Comparison of ENCODE assay signal across 9 cellular contexts in genomic region chr3:195129644-195130492, GRCh38.
DNase-seq lines count a peak whose midpoint lies in the region; ATAC-seq, FAIRE-seq and TF ChIP-seq lines count a peak whose summit lies in the region.
"Had no signal": no experiment of that assay in that cellular context is flagged by ENCODE, and none has a peak within 500 bp of the region (broad histone marks: within the 10 kb centered on the region; RNA-seq: fewer than 3 reads in every experiment).

No MANE protein-coding gene starts in this region.

- TF ChIP-seq RAD21 in K562 (CRISPR knock-in tag; conservative IDR thresholded peaks at IDR 0.05 in 1 of 2, IDR thresholded peaks at IDR 0.05 in 1 of 2): no peak

- peak; percentile 87 for ATAC-seq in GM19324 (IDR thresholded peaks at IDR 0.05; ENCODE audit: low FRiP score, unreplicated experiment)
- ATAC-seq in HG03108 (IDR thresholded peaks at IDR 0.05; ENCODE audit: unreplicated experiment): peak; percentile 85
- peak; percentile 24; the same call in 1 of the 3 replicates for ATAC-seq in K562
- no peak for ATAC-seq in psoas muscle

- TF ChIP-seq CTCF in K562 (IDR thresholded peaks at IDR 0.05 in 2 of 3, conservative IDR thresholded peaks at IDR 0.05 in 1 of 3; ENCODE audit: insufficient read depth in 2 of 3, low read depth in 1 of 3, low read length in 3 of 3): no peak
- TF ChIP-seq CTCF in MM.1S (IDR thresholded peaks at IDR 0.05; ENCODE audit: low read length): no peak
- no peak for TF ChIP-seq CTCF in psoas muscle (IDR thresholded peaks at IDR 0.05)

- H3K27ac ChIP-seq in K562 (ENCODE audit: extremely low read depth, low read depth, low read length): peak overlapping the region; percentile 32; the same call in 1 of the 3 replicates
- no peak overlapping the region for H3K27ac ChIP-seq in MM.1S (ENCODE audit: low read length)
- H3K27ac ChIP-seq in psoas muscle: no peak overlapping the region

- no peaks in the 10 kb centered on the region for H3K9me1 ChIP-seq in K562 (ENCODE audit: control insufficient read depth, insufficient read depth, low read length)

- H3F3A ChIP-seq in MM.1S (ENCODE audit: insufficient read depth, low read length): no peaks in the 10 kb centered on the region

- WGBS in K562 (ENCODE audit: insufficient coverage, low coverage, missing lambda C conversion rate): 36% methylated on average over 11 of the region's 11 CpGs
- 88 to 90% (median 89%) methylated on average over 11 of the region's 11 CpGs for WGBS in psoas muscle, 3 donors

- CTCF ChIA-PET in K562 (lab: Yijun Ruan, JAX; ENCODE audit: low intra/inter-chr PET ratio): interaction anchor here (0.7 kb wide), 1 partner anchor 390 kb away, joined by 3 read pairs; no protein-coding TSS in a partner anchor

- H3K9me2 ChIP-seq in MM.1S (replicated peaks; ENCODE audit: insufficient read depth, low read length): no peaks in the 10 kb centered on the region

- BruUV-seq in K562 (replicated peaks; lab: Mats Ljungman, UMichigan): no TSS peak

- DNase-seq in EL (peak; percentile 33), K562 (ENCODE audit: extremely low read depth in 1 of 4, low spot score in 3 of 4) (peak in 1 of 4 experiments; percentile 47), MM.1S (no peak), 8988T (no peak), GDM1 (lab: John Stamatoyannopoulos, UW) (no peak), psoas muscle (no peak)
- DNase-seq: SIG-M5 had no signal

- H3K79me2 ChIP-seq in K562 (ENCODE audit: control insufficient read depth, insufficient read depth, low read length) (no peaks in the 10 kb centered on the region), MM.1S (ENCODE audit: low read length) (no peaks in the 10 kb centered on the region)

- peak; percentile 84 for FAIRE-seq in K562 (lab: Jason Lieb, UNC)

- no peaks in the 10 kb centered on the region for H4K20me1 ChIP-seq in K562 (replicated peaks; ENCODE audit: control insufficient read depth, insufficient read depth, low read length)
- H4K20me1 ChIP-seq in MM.1S (ENCODE audit: insufficient read depth, low read length): no peaks in the 10 kb centered on the region

- intact Hi-C loops in K562 (cut with micrococcal nuclease): no loop called here
- intact Hi-C loops in psoas muscle (cut with DNase I): no loop called here

- H3K9me3 ChIP-seq in K562 (replicated peaks; ENCODE audit: control insufficient read depth, insufficient read depth, low read depth, low read length) (no peaks in the 10 kb centered on the region), MM.1S (replicated peaks; ENCODE audit: insufficient read depth, low read length) (no peaks in the 10 kb centered on the region), psoas muscle (no peaks in the 10 kb centered on the region)

- no peaks in the 10 kb centered on the region for H3K27me3 ChIP-seq in K562 (ENCODE audit: control insufficient read depth in 2 of 2, insufficient read depth in 2 of 2, low read length in 2 of 2)
- H3K27me3 ChIP-seq in MM.1S (replicated peaks; ENCODE audit: insufficient read depth, low read length): no peaks in the 10 kb centered on the region
- H3K27me3 ChIP-seq in psoas muscle (ENCODE audit: insufficient read depth in 3 of 3, low read length in 2 of 3): no peaks in the 10 kb centered on the region

- H2AFZ ChIP-seq in K562 (ENCODE audit: low read depth, low read length) (0 out of 2 replicates have a peak overlapping the region, but pooled peaks have one; percentile 53), MM.1S (ENCODE audit: low read length) (no peak overlapping the region)

- H3K9ac ChIP-seq in K562 (ENCODE audit: insufficient read depth in 1 of 2, low read depth in 2 of 2, low read length in 2 of 2): no peak overlapping the region
- H3K9ac ChIP-seq in MM.1S (ENCODE audit: low read length): no peak overlapping the region

- H3K4me2 ChIP-seq in K562 (ENCODE audit: insufficient read depth, low read length) (no peak overlapping the region), MM.1S (ENCODE audit: low read depth, low read length) (no peak overlapping the region)

- H3K36me3 ChIP-seq in K562 (ENCODE audit: control insufficient read depth, insufficient read depth, low read length): no peaks in the 10 kb centered on the region
- no peaks in the 10 kb centered on the region for H3K36me3 ChIP-seq in MM.1S (replicated peaks; ENCODE audit: insufficient read depth, low read length)
- no peaks in the 10 kb centered on the region for H3K36me3 ChIP-seq in psoas muscle (ENCODE audit: insufficient read depth in 1 of 2, low read depth in 1 of 2)

- peak; percentile 8; the same call in 1 of the 2 replicates for TF ChIP-seq EP300 in K562 (IDR thresholded peaks at IDR 0.05; ENCODE audit: low read length)

- H3K4me1 ChIP-seq in K562 (replicated peaks in 1 of 2; ENCODE audit: control insufficient read depth in 2 of 2, insufficient read depth in 2 of 2, low read length in 2 of 2) (peaks cover 3 to 6% of the 10 kb centered on the region in 2 experiments; a peak in 3 of 5 replicates), MM.1S (ENCODE audit: low read length) (peaks cover 8% of the 10 kb centered on the region; the same call in 1 of the 2 replicates), psoas muscle (no peaks in the 10 kb centered on the region)

- POLR2A ChIA-PET in K562 (lab: Yijun Ruan, JAX): interaction anchor here (0.7 to 1.7 kb wide), 2 partner anchors 9 to 17 kb away, joined by 4 to 5 read pairs; no protein-coding TSS in a partner anchor

- no peak for TF ChIP-seq POLR2A in K562 (conservative IDR thresholded peaks at IDR 0.05)

- no peak overlapping the region for H3K4me3 ChIP-seq in K562
- H3K4me3 ChIP-seq in MM.1S (ENCODE audit: low read length): no peak overlapping the region
- no peak overlapping the region for H3K4me3 ChIP-seq in psoas muscle

- in situ Hi-C loops in K562 (cut with MboI): no loop called here

TF ChIP-seq in K562, 482 proteins besides CTCF, POLR2A, EP300 and RAD21 (continues in another document):
- 0 out of 2 replicates have a peak, but pooled peaks have one; percentile 14 for TF ChIP-seq ARID1B (IDR thresholded peaks at IDR 0.05)
- TF ChIP-seq, protein P1, sequence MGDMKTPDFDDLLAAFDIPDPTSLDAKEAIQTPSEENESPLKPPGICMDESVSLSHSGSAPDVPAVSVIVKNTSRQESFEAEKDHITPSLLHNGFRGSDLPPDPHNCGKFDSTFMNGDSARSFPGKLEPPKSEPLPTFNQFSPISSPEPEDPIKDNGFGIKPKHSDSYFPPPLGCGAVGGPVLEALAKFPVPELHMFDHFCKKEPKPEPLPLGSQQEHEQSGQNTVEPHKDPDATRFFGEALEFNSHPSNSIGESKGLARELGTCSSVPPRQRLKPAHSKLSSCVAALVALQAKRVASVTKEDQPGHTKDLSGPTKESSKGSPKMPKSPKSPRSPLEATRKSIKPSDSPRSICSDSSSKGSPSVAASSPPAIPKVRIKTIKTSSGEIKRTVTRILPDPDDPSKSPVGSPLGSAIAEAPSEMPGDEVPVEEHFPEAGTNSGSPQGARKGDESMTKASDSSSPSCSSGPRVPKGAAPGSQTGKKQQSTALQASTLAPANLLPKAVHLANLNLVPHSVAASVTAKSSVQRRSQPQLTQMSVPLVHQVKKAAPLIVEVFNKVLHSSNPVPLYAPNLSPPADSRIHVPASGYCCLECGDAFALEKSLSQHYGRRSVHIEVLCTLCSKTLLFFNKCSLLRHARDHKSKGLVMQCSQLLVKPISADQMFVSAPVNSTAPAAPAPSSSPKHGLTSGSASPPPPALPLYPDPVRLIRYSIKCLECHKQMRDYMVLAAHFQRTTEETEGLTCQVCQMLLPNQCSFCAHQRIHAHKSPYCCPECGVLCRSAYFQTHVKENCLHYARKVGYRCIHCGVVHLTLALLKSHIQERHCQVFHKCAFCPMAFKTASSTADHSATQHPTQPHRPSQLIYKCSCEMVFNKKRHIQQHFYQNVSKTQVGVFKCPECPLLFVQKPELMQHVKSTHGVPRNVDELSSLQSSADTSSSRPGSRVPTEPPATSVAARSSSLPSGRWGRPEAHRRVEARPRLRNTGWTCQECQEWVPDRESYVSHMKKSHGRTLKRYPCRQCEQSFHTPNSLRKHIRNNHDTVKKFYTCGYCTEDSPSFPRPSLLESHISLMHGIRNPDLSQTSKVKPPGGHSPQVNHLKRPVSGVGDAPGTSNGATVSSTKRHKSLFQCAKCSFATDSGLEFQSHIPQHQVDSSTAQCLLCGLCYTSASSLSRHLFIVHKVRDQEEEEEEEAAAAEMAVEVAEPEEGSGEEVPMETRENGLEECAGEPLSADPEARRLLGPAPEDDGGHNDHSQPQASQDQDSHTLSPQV (IDR thresholded peaks at IDR 0.05): peak; percentile 48; the same call in 1 of the 2 replicates
- TF ChIP-seq EGR1 (conservative IDR thresholded peaks at IDR 0.05): peak; percentile 78
- no peak for TF ChIP-seq HMG20B (CRISPR knock-in tag; IDR thresholded peaks at IDR 0.05)
- no peak for TF ChIP-seq ZNF274 (IDR thresholded peaks at IDR 0.05; ENCODE audit: borderline replicate concordance, low read depth, low read length)
- no peak for TF ChIP-seq TBP (optimal IDR thresholded peaks at IDR 0.05; ENCODE audit: low read depth, low read length)
- TF ChIP-seq MIER1 (IDR thresholded peaks at IDR 0.05; ENCODE audit: low read depth): no peak
- TF ChIP-seq ZNF184 (CRISPR knock-in tag; IDR thresholded peaks at IDR 0.05): peak; percentile 62; the same call in 1 of the 2 replicates
- TF ChIP-seq ILF3 (IDR thresholded peaks at IDR 0.05; ENCODE audit: borderline replicate concordance): no peak
- no peak for TF ChIP-seq ELF1 (tag; IDR thresholded peaks at IDR 0.05)
- no peak for TF ChIP-seq CTBP1 (IDR thresholded peaks at IDR 0.05; ENCODE audit: borderline replicate concordance)
- peak; percentile 54 for TF ChIP-seq FOSL1 (tag; conservative IDR thresholded peaks at IDR 0.05)
- TF ChIP-seq ATF3 (IDR thresholded peaks at IDR 0.05): peak; percentile 83
- TF ChIP-seq ATF3 (CRISPR knock-in tag; conservative IDR thresholded peaks at IDR 0.05): no peak
- TF ChIP-seq JUN (IDR thresholded peaks at IDR 0.05; ENCODE audit: borderline replicate concordance, low read depth, low read length): 0 out of 2 replicates have a peak, but pooled peaks have one; percentile 9
- no peak for TF ChIP-seq JUN (CRISPR knock-in tag; IDR thresholded peaks at IDR 0.05; ENCODE audit: borderline replicate concordance)
- peak; percentile 78 for TF ChIP-seq JUND (IDR thresholded peaks at IDR 0.05; ENCODE audit: borderline replicate concordance, low read depth, low read length)
- 0 out of 3 replicates have a peak, but pooled peaks have one; percentile 47 for TF ChIP-seq JUND (tag; IDR thresholded peaks at IDR 0.05; ENCODE audit: borderline replicate concordance, low read depth, low read length)
- TF ChIP-seq ZNF316 (IDR thresholded peaks at IDR 0.05): 0 out of 2 replicates have a peak, but pooled peaks have one; percentile 24

Comparison
In these comparisons a context has a peak if more than half of its experiments do, and no peak if none do; other contexts are left out.
1. ATAC-seq: peak in GM19324 (single experiment), HG03108 (single experiment) and K562 (single experiment); none in psoas muscle (0 of 4).